ENCODE assay signal across 14 cellular contexts in genomic region chr3:127618891-127619290, GRCh38. TPM values are rescaled to one million over a fixed set of nuclear protein-coding genes. Genes with fewer than 3 reads are reported as not detected.
DNase-seq lines count a peak whose midpoint lies in the region; ATAC-seq and TF ChIP-seq lines count a peak whose summit lies in the region.
"Had no signal": no experiment of that assay in that cellular context is flagged by ENCODE, and none has a peak within 500 bp of the region (broad histone marks: within the 10 kb centered on the region; RNA-seq: fewer than 3 reads in every experiment).

No MANE protein-coding gene starts in this region.

- intact Hi-C loops in activated naive CD4-positive, alpha-beta T cell treated with anti-CD3 and anti-CD28 coated beads for 36 hours (cut with micrococcal nuclease) = no loop called here

- POLR2A ChIA-PET in CD8-positive, alpha-beta memory T cell (lab: Charles Lee) = no interaction called here

- CTCF ChIA-PET in activated naive CD4-positive, alpha-beta T cell treated with anti-CD3 and anti-CD28 coated beads for 36 hours (lab: Charles Lee) = interaction anchor here (0.7 kb wide), 1 partner anchor 11 kb away, joined by 4 read pairs; no protein-coding TSS in a partner anchor
- CTCF ChIA-PET in CD8-positive, alpha-beta memory T cell (lab: Charles Lee) = no interaction called here

- no peaks in the 10 kb centered on the region for H3K27me3 ChIP-seq in CD8-positive, alpha-beta memory T cell (ENCODE audit: insufficient read depth, low read length, poor library complexity, severe bottlenecking)

- H3K4me1 Mint-ChIP-seq in activated naive CD4-positive, alpha-beta T cell treated with anti-CD3 and anti-CD28 coated beads for 36 hours (ENCODE audit: low read depth) = no peaks in the 10 kb centered on the region
- H3K4me1 Mint-ChIP-seq in T-helper 17 cell = peaks cover 5% of the 10 kb centered on the region
- H3K4me1 Mint-ChIP-seq in neural crest cell = no peaks in the 10 kb centered on the region
- H3K4me1 Mint-ChIP-seq in stimulated activated naive B cell treated with anti-CD40 and anti-IgM and Interleukin-4, amounts not matched to agents 10 μg/mL and 1 μg/mL and 100 μg/mL, for 72 hours = peaks cover 0 to 4% of the 10 kb centered on the region in 2 donors
- H3K4me1 Mint-ChIP-seq in CD8-positive, alpha-beta memory T cell = no peaks in the 10 kb centered on the region

- no peaks in the 10 kb centered on the region for H3K9me3 Mint-ChIP-seq in activated naive CD4-positive, alpha-beta T cell treated with anti-CD3 and anti-CD28 coated beads for 36 hours
- H3K9me3 Mint-ChIP-seq in neural crest cell = no peaks in the 10 kb centered on the region
- no peaks in the 10 kb centered on the region for H3K9me3 Mint-ChIP-seq in stimulated activated naive B cell treated with anti-CD40 and anti-IgM and Interleukin-4, amounts not matched to agents 10 μg/mL and 1 μg/mL and 100 μg/mL, for 72 hours
- no peaks in the 10 kb centered on the region for H3K9me3 Mint-ChIP-seq in CD8-positive, alpha-beta memory T cell
- H3K9me3 Mint-ChIP-seq: CD4-positive, alpha-beta T cell had no signal

- H3K36me3 ChIP-seq in CD8-positive, alpha-beta memory T cell (ENCODE audit: insufficient read depth, low read length) = no peaks in the 10 kb centered on the region

- H3K4me3 Mint-ChIP-seq in activated naive CD4-positive, alpha-beta T cell treated with anti-CD3 and anti-CD28 coated beads for 36 hours = no peak overlapping the region
- H3K4me3 Mint-ChIP-seq in T-helper 17 cell (no peak overlapping the region), neural crest cell (peak overlapping the region; percentile 3)
- no peak overlapping the region for H3K4me3 Mint-ChIP-seq in stimulated activated naive B cell treated with anti-CD40 and anti-IgM and Interleukin-4, amounts not matched to agents 10 μg/mL and 1 μg/mL and 100 μg/mL, for 72 hours
- no peak overlapping the region for H3K4me3 Mint-ChIP-seq in CD8-positive, alpha-beta memory T cell
- H3K4me3 Mint-ChIP-seq: CD4-positive, alpha-beta T cell had no signal

- no peak overlapping the region for H3K4me3 ChIP-seq in CD8-positive, alpha-beta memory T cell (ENCODE audit: low read length)
- H3K4me3 ChIP-seq: GM12878, GM23248 had no signal

- no peak for TF ChIP-seq CTCF in neural crest cell (conservative IDR thresholded peaks at IDR 0.05)

- peak overlapping the region; percentile 63 for H3K27ac Mint-ChIP-seq in activated naive CD4-positive, alpha-beta T cell treated with anti-CD3 and anti-CD28 coated beads for 36 hours
- peak overlapping the region; percentile 29 for H3K27ac Mint-ChIP-seq in T-helper 17 cell
- no peak overlapping the region for H3K27ac Mint-ChIP-seq in neural crest cell (ENCODE audit: unreplicated experiment)
- peak overlapping the region; percentile 52 for H3K27ac Mint-ChIP-seq in stimulated activated naive B cell treated with anti-CD40 and anti-IgM and Interleukin-4, amounts not matched to agents 10 μg/mL and 1 μg/mL and 100 μg/mL, for 72 hours
- H3K27ac Mint-ChIP-seq in CD8-positive, alpha-beta memory T cell = peak overlapping the region in 2 of 8 donors; percentile 38 to 56
- H3K27ac Mint-ChIP-seq: CD4-positive, alpha-beta T cell had no signal

- no peaks in the 10 kb centered on the region for H3K9me3 ChIP-seq in T-helper 17 cell (ENCODE audit: control insufficient read depth, low read length, poor library complexity, severe bottlenecking)
- no peaks in the 10 kb centered on the region for H3K9me3 ChIP-seq in CD8-positive, alpha-beta memory T cell (ENCODE audit: low read length)

- H3K36me3 Mint-ChIP-seq in activated naive CD4-positive, alpha-beta T cell treated with anti-CD3 and anti-CD28 coated beads for 36 hours (ENCODE audit: low read depth) = peaks cover 70% of the 10 kb centered on the region
- peaks cover 15% of the 10 kb centered on the region for H3K36me3 Mint-ChIP-seq in T-helper 17 cell (ENCODE audit: low read depth)
- peaks cover 37% of the 10 kb centered on the region for H3K36me3 Mint-ChIP-seq in neural crest cell (ENCODE audit: low read depth)
- peaks cover 57 to 84% of the 10 kb centered on the region in 2 donors for H3K36me3 Mint-ChIP-seq in stimulated activated naive B cell treated with anti-CD40 and anti-IgM and Interleukin-4, amounts not matched to agents 10 μg/mL and 1 μg/mL and 100 μg/mL, for 72 hours
- peaks cover 6 to 67% (median 18%) of the 10 kb centered on the region in 3 donors for H3K36me3 Mint-ChIP-seq in CD8-positive, alpha-beta memory T cell

- no peak for ATAC-seq in T-helper 17 cell
- no peak for ATAC-seq in stimulated activated naive B cell treated with anti-CD40 and anti-IgM and Interleukin-4, amounts not matched to agents 10 μg/mL and 1 μg/mL and 100 μg/mL, for 72 hours (replicated peaks)
- ATAC-seq: GM12878 had no signal

- H3K4me1 ChIP-seq in CD8-positive, alpha-beta memory T cell (ENCODE audit: insufficient read depth, low read length) = no peaks in the 10 kb centered on the region

- DNase-seq in activated naive CD4-positive, alpha-beta T cell treated with anti-CD3 and anti-CD28 coated beads for 36 hours = no peak
- no peak for DNase-seq in activated naive CD4-positive, alpha-beta T cell (lab: John Stamatoyannopoulos, UW)
- DNase-seq in T-helper 17 cell (no peak), neural crest cell (ENCODE audit: low read depth, low spot score) (no peak), dedifferentiated amniotic fluid mesenchymal stem cell (ENCODE audit: extremely low spot score) (no peak)
- DNase-seq in stimulated activated naive B cell treated with anti-CD40 and anti-IgM and Interleukin-4, amounts not matched to agents 10 μg/mL and 1 μg/mL and 100 μg/mL, for 72 hours = no peak
- no peak for DNase-seq in activated CD4-positive, alpha-beta T cell treated with anti-CD3 and anti-CD28 coated beads, Interleukin-2, amount 50 U/mL, for 4 hours
- DNase-seq in CD8-positive, alpha-beta memory T cell = no peak
- DNase-seq: 8988T; C1 segment of cervical spinal cord; CD4-positive, alpha-beta T cell; DMS79; GM23248 had no signal

- no peaks in the 10 kb centered on the region for H3K27me3 Mint-ChIP-seq in activated naive CD4-positive, alpha-beta T cell treated with anti-CD3 and anti-CD28 coated beads for 36 hours (ENCODE audit: low read depth)
- H3K27me3 Mint-ChIP-seq in T-helper 17 cell (no peaks in the 10 kb centered on the region), neural crest cell (ENCODE audit: low read depth) (no peaks in the 10 kb centered on the region)
- no peaks in the 10 kb centered on the region for H3K27me3 Mint-ChIP-seq in stimulated activated naive B cell treated with anti-CD40 and anti-IgM and Interleukin-4, amounts not matched to agents 10 μg/mL and 1 μg/mL and 100 μg/mL, for 72 hours
- no peaks in the 10 kb centered on the region for H3K27me3 Mint-ChIP-seq in CD8-positive, alpha-beta memory T cell
- H3K27me3 Mint-ChIP-seq: CD4-positive, alpha-beta T cell had no signal

- H3K27ac ChIP-seq in CD8-positive, alpha-beta memory T cell (ENCODE audit: low read depth, low read length) = no peak overlapping the region
- H3K27ac ChIP-seq: GM23248 had no signal

RNA-seq across cellular contexts. Expression of gene PODXL2, which starts 10.1 kb away (rescaled TPM):
- 1 to 10 TPM in 1 of 2 experiments, under 1 TPM in 1; 0.98 to 1.1 TPM for total RNA-seq in activated naive CD4-positive, alpha-beta T cell treated with anti-CD3 and anti-CD28 coated beads for 36 hours
- 1 to 10 TPM; 4.8 to 5.5 TPM for total RNA-seq in T-helper 17 cell
- 70.8 and 74.0 TPM in 2 replicates for total RNA-seq in neural crest cell
- total RNA-seq in CD8-positive, alpha-beta memory T cell = 1 to 10 TPM; 1.4 to 1.7 TPM
- 4.7 TPM for polyA plus RNA-seq in CD8-positive, alpha-beta memory T cell

RNA-seq across cellular contexts. Expression of gene MCM2, which starts 20.7 kb away (rescaled TPM):
- 100 to 1,000 TPM; 250 to 259 TPM for total RNA-seq in activated naive CD4-positive, alpha-beta T cell treated with anti-CD3 and anti-CD28 coated beads for 36 hours
- 10 to 100 TPM in 1 of 2 donors, 1 to 10 TPM in 1; 8.6 to 11.6 TPM for total RNA-seq in T-helper 17 cell
- 223 and 228 TPM in 2 replicates for total RNA-seq in neural crest cell
- 100 to 1,000 TPM; 279 to 288 TPM for total RNA-seq in CD8-positive, alpha-beta memory T cell
- polyA plus RNA-seq in CD8-positive, alpha-beta memory T cell = 12.0 TPM

RNA-seq across cellular contexts. Expression of gene TPRA1, which starts 28.4 kb away (rescaled TPM):
- total RNA-seq in activated naive CD4-positive, alpha-beta T cell treated with anti-CD3 and anti-CD28 coated beads for 36 hours = 10 to 100 TPM; 15.1 to 15.9 TPM
- total RNA-seq in T-helper 17 cell (10 to 100 TPM; 12.5 to 16.6 TPM), neural crest cell (27.2 and 27.4 TPM in 2 replicates)
- 10 to 100 TPM; 48.9 to 52.1 TPM for total RNA-seq in CD8-positive, alpha-beta memory T cell
- polyA plus RNA-seq in CD8-positive, alpha-beta memory T cell = 30.4 TPM

RNA-seq across cellular contexts. Expression of gene ABTB1, which starts 53.9 kb away (rescaled TPM):
- 10 to 100 TPM; 10.6 to 13.5 TPM for total RNA-seq in activated naive CD4-positive, alpha-beta T cell treated with anti-CD3 and anti-CD28 coated beads for 36 hours
- total RNA-seq in T-helper 17 cell = 10 to 100 TPM; 88.6 to 95.2 TPM
- total RNA-seq in neural crest cell = 6.8 and 7.2 TPM in 2 replicates
- 10 to 100 TPM; 21.7 to 23.1 TPM for total RNA-seq in CD8-positive, alpha-beta memory T cell
- 64.0 TPM for polyA plus RNA-seq in CD8-positive, alpha-beta memory T cell

Comparison
In these comparisons a context has a peak if more than half of its experiments do, and no peak if none do; other contexts are left out.
1. RNA of gene PODXL2, which starts 10.1 kb away (total RNA-seq): 70.8 to 74.0 TPM in neural crest cell; 4.8 to 5.5 TPM in T-helper 17 cell, 1.4 to 1.7 TPM in CD8-positive, alpha-beta memory T cell and 0.98 to 1.1 TPM in activated naive CD4-positive, alpha-beta T cell treated with anti-CD3 and anti-CD28 coated beads for 36 hours; every median in the first group is over 10 times any median in the second.
2. RNA of gene MCM2, which starts 20.7 kb away (total RNA-seq): 279 to 288 TPM in CD8-positive, alpha-beta memory T cell, 250 to 259 TPM in activated naive CD4-positive, alpha-beta T cell treated with anti-CD3 and anti-CD28 coated beads for 36 hours and 223 to 228 TPM in neural crest cell; 8.6 to 11.6 TPM in T-helper 17 cell; every median in the first group is over 10 times any median in the second.